Comparison of ENCODE assay signal across 24 cellular contexts in genomic region chr15:87496109-87496508, GRCh38.
"Had no signal": no experiment of that assay in that cellular context is flagged by ENCODE, and none has a peak within 500 bp of the region (broad histone marks: within the 10 kb centered on the region; RNA-seq: fewer than 3 reads in every experiment).

No MANE protein-coding gene starts in this region.

- ATAC-seq: K562, T-helper 17 cell had no signal

- H3K27ac Mint-ChIP-seq: activated B cell treated with CpG ODN at 0.5 μM for 24 hours; activated CD4-positive, alpha-beta memory T cell treated with anti-CD3 and anti-CD28 coated beads for 36 hours; activated CD4-positive, alpha-beta T cell treated with anti-CD3 and anti-CD28 coated beads, Interleukin-2, amount 10 ng/mL, durations not matched to agents 24 days and 14 days; activated naive CD4-positive, alpha-beta T cell treated with anti-CD3 and anti-CD28 coated beads, Interleukin-2, amount 10 ng/mL, durations not matched to agents 7 days and 5 days; activated naive CD8-positive, alpha-beta T cell treated with anti-CD3 and anti-CD28 coated beads for 36 hours; activated T-helper 2 cell treated with anti-CD3 and anti-CD28 coated beads, Interferon-gamma antibody, Interleukin-2, Interleukin-4, amounts not matched to agents 10 μg/mL and 5 μg/mL and 100 μg/mL, durations not matched to agents 14 hours and 24 hours and 36 hours; T-helper 17 cell had no signal

- DNase-seq: activated B cell treated with CpG ODN at 0.5 μM for 24 hours; activated CD4-positive, alpha-beta memory T cell treated with anti-CD3 and anti-CD28 coated beads for 36 hours; activated CD4-positive, alpha-beta T cell treated with anti-CD3 and anti-CD28 coated beads for 1 hour; activated CD4-positive, alpha-beta T cell treated with anti-CD3 and anti-CD28 coated beads, Interleukin-2, amount 10 ng/mL, durations not matched to agents 24 days and 14 days; activated CD8-positive, alpha-beta memory T cell treated with anti-CD3 and anti-CD28 coated beads for 24 hours; activated gamma-delta T cell treated with Interleukin-2 at 50 U/mL for 16 hours; activated naive CD4-positive, alpha-beta T cell treated with anti-CD3 and anti-CD28 coated beads, Interleukin-2, amount 10 ng/mL, durations not matched to agents 7 days and 5 days; activated naive CD8-positive, alpha-beta T cell treated with anti-CD3 and anti-CD28 coated beads for 36 hours; activated T-cell treated with anti-CD3 and anti-CD28 coated beads for 4 hours; activated T-cell treated with anti-CD3 and anti-CD28 coated beads, Interleukin-2, amount 50 U/mL, for 48 hours; brain microvascular endothelial cell; Kasumi-1; NCI-H1105 treated with DMSO at 0.1 percent for 48 hours; NCI-H1436 treated with DMSO at 0.1 percent for 48 hours; NCI-H187 treated with DMSO at 0.1 percent for 48 hours; NCI-H2081 treated with DMSO at 0.1 percent for 48 hours; NCI-H446; NCI-H524; Peyer's patch; SIG-M5; T-helper 17 cell; T-helper 9 cell had no signal

- H3K36me3 ChIP-seq: brain microvascular endothelial cell, Peyer's patch had no signal

- H3K4me3 ChIP-seq: K562, Peyer's patch had no signal

- H3K4me3 Mint-ChIP-seq: activated B cell treated with CpG ODN at 0.5 μM for 24 hours; activated CD4-positive, alpha-beta memory T cell treated with anti-CD3 and anti-CD28 coated beads for 36 hours; activated CD4-positive, alpha-beta T cell treated with anti-CD3 and anti-CD28 coated beads, Interleukin-2, amount 10 ng/mL, durations not matched to agents 24 days and 14 days; activated naive CD4-positive, alpha-beta T cell treated with anti-CD3 and anti-CD28 coated beads, Interleukin-2, amount 10 ng/mL, durations not matched to agents 7 days and 5 days; activated naive CD8-positive, alpha-beta T cell treated with anti-CD3 and anti-CD28 coated beads for 36 hours; T-helper 17 cell had no signal

- H3K4me1 Mint-ChIP-seq: activated B cell treated with CpG ODN at 0.5 μM for 24 hours; activated CD4-positive, alpha-beta T cell treated with anti-CD3 and anti-CD28 coated beads, Interleukin-2, amount 10 ng/mL, durations not matched to agents 24 days and 14 days; activated naive CD4-positive, alpha-beta T cell treated with anti-CD3 and anti-CD28 coated beads, Interleukin-2, amount 10 ng/mL, durations not matched to agents 7 days and 5 days; activated naive CD8-positive, alpha-beta T cell treated with anti-CD3 and anti-CD28 coated beads for 36 hours; T-helper 17 cell had no signal

- H3K9me3 ChIP-seq: Peyer's patch had no signal

- H3K27me3 Mint-ChIP-seq: activated B cell treated with CpG ODN at 0.5 μM for 24 hours; activated CD4-positive, alpha-beta memory T cell treated with anti-CD3 and anti-CD28 coated beads for 36 hours; activated CD4-positive, alpha-beta T cell treated with anti-CD3 and anti-CD28 coated beads, Interleukin-2, amount 10 ng/mL, durations not matched to agents 24 days and 14 days; activated naive CD4-positive, alpha-beta T cell treated with anti-CD3 and anti-CD28 coated beads, Interleukin-2, amount 10 ng/mL, durations not matched to agents 7 days and 5 days; T-helper 17 cell had no signal

- H3K36me3 Mint-ChIP-seq: activated CD4-positive, alpha-beta memory T cell treated with anti-CD3 and anti-CD28 coated beads for 36 hours; activated naive CD4-positive, alpha-beta T cell treated with anti-CD3 and anti-CD28 coated beads, Interleukin-2, amount 10 ng/mL, durations not matched to agents 7 days and 5 days; activated naive CD8-positive, alpha-beta T cell treated with anti-CD3 and anti-CD28 coated beads for 36 hours had no signal

- H3K9me3 Mint-ChIP-seq: activated CD4-positive, alpha-beta memory T cell treated with anti-CD3 and anti-CD28 coated beads for 36 hours; activated naive CD4-positive, alpha-beta T cell treated with anti-CD3 and anti-CD28 coated beads, Interleukin-2, amount 10 ng/mL, durations not matched to agents 7 days and 5 days; activated naive CD8-positive, alpha-beta T cell treated with anti-CD3 and anti-CD28 coated beads for 36 hours; activated T-helper 2 cell treated with anti-CD3 and anti-CD28 coated beads, Interferon-gamma antibody, Interleukin-2, Interleukin-4, amounts not matched to agents 10 μg/mL and 5 μg/mL and 100 μg/mL, durations not matched to agents 14 hours and 24 hours and 36 hours had no signal

- H3K4me1 ChIP-seq: Peyer's patch had no signal

- H3K27ac ChIP-seq: brain microvascular endothelial cell, Peyer's patch had no signal

- H3K27me3 ChIP-seq: brain microvascular endothelial cell, Peyer's patch had no signal
